8 cellular contexts compared by ENCODE assay signal in genomic region chr5:149961186-149961685, GRCh38. TPM values are rescaled to one million over a fixed set of nuclear protein-coding genes. Genes with fewer than 3 reads are reported as not detected.
A peak's percentile ranks its signal among the peaks of the same experiment; 100 is the strongest.
DNase-seq lines count a peak whose midpoint lies in the region; ATAC-seq and TF ChIP-seq lines count a peak whose summit lies in the region.

No MANE protein-coding gene starts in this region.

- TF ChIP-seq CTCF in fibroblast of villous mesenchyme (IDR thresholded peaks at IDR 0.05; ENCODE audit: insufficient read depth, low read depth, low read length): no peak
- no peak for TF ChIP-seq CTCF in retinal pigment epithelial cell (conservative IDR thresholded peaks at IDR 0.05; ENCODE audit: low read depth, low read length)

- H3K4me3 ChIP-seq in SK-N-MC (peak overlapping the region; percentile 96), fibroblast of villous mesenchyme (ENCODE audit: low read depth, low read length) (peak overlapping the region; percentile 67), retinal pigment epithelial cell (ENCODE audit: low read length) (peak overlapping the region; percentile 69)

- H3K9ac ChIP-seq in SK-N-MC (ENCODE audit: insufficient read length): peak overlapping the region; percentile 75

- peak; percentile 17 for ATAC-seq in GM19035 (IDR thresholded peaks at IDR 0.05; ENCODE audit: unreplicated experiment)
- no peak for ATAC-seq in HG03565 (IDR thresholded peaks at IDR 0.05; ENCODE audit: unreplicated experiment)
- no peak for ATAC-seq in HG03135 (IDR thresholded peaks at IDR 0.05; ENCODE audit: unreplicated experiment)

- DNase-seq in SK-N-MC (ENCODE audit: low read depth, low spot score): no peak
- DNase-seq in fibroblast of villous mesenchyme (ENCODE audit: low read depth): no peak
- DNase-seq in retinal pigment epithelial cell (ENCODE audit: low read depth): no peak
- DNase-seq in T-helper 9 cell: no peak
- DNase-seq in 8988T: no peak

- no peak overlapping the region for H3K27ac ChIP-seq in SK-N-MC

- H3K9me3 ChIP-seq in SK-N-MC (ENCODE audit: low read depth, low read length): no peaks in the 10 kb centered on the region

- H3K36me3 ChIP-seq in SK-N-MC (ENCODE audit: insufficient read depth, low read length): no peaks in the 10 kb centered on the region

RNA-seq across cellular contexts. Expression of gene SLC26A2, which starts 0.7 kb away (rescaled TPM):
- 16.4 and 21.6 TPM in 2 replicates for total RNA-seq in fibroblast of villous mesenchyme

RNA-seq across cellular contexts. Expression of gene PDE6A, which starts 16.6 kb away (rescaled TPM):
- total RNA-seq in fibroblast of villous mesenchyme: under 0.01 TPM in 1 of 2 replicates, not detected in the other

RNA-seq across cellular contexts. Expression of gene TIGD6, which starts 39.2 kb away (rescaled TPM):
- total RNA-seq in fibroblast of villous mesenchyme: 4.7 and 6.1 TPM in 2 replicates

RNA-seq across cellular contexts. Expression of gene HMGXB3, which starts 39.3 kb away (rescaled TPM):
- 45.3 and 49.6 TPM in 2 replicates for total RNA-seq in fibroblast of villous mesenchyme
